Comparison of ENCODE assay signal across 18 cellular contexts in the genomic region with DNA sequence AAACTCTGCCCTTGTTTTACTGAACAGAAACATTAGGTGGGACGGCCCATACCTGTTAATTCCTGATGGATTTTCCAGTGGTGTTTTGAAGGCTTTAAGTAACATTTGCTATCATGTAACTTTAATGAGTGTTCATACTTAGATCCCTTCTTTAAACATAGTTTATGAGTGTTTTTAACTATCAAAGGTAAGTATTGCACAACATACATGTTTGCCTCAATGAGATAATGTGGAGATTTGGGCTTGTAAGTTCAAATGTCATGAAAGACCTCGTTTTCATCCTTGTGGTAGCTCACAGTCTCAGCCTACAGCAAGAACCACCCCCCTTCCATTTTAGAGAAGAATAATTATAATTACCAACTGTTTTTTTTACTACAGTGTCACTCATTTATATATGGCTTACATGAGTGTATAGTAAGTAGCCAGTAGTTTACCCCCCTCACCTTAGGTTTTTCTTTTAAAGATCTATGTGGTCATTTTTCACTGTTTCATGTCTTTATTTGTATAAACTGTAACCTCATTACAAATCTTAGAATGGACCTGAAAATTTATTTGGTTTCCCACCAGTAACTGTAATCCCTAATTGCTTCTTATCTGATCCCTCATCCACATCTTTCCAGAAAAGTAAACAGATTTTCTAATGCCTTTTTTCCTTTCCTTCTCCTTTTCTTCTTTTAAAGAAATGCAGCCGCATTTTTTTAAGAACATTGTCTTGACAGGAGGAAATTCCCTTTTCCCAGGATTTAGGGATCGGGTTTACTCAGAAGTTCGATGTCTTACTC. TPM values are rescaled to one million over a fixed set of nuclear protein-coding genes. Genes with fewer than 3 reads are reported as not detected.
A peak's percentile ranks its signal among the peaks of the same experiment; 100 is the strongest.
DNase-seq lines count a peak whose midpoint lies in the region; ATAC-seq and TF ChIP-seq lines count a peak whose summit lies in the region.
"Had no signal": no experiment of that assay in that cellular context is flagged by ENCODE, and none has a peak within 500 bp of the region (broad histone marks: within the 10 kb centered on the region; RNA-seq: fewer than 3 reads in every experiment).

No MANE protein-coding gene starts in this region.

- peak overlapping the region; percentile 3 for H3K27ac Mint-ChIP-seq in activated T-cell treated with anti-CD3 and anti-CD28 coated beads, Interleukin-2, amount 50 U/mL, for 24 hours
- no peak overlapping the region for H3K27ac Mint-ChIP-seq in activated T-cell treated with anti-CD3 and anti-CD28 coated beads, Interleukin-2, amount 50 U/mL, for 72 hours
- H3K27ac Mint-ChIP-seq: H9 had no signal

- H3K4me3 Mint-ChIP-seq in activated T-cell treated with anti-CD3 and anti-CD28 coated beads, Interleukin-2, amount 50 U/mL, for 24 hours = no peak overlapping the region
- no peak overlapping the region for H3K4me3 Mint-ChIP-seq in activated T-cell treated with anti-CD3 and anti-CD28 coated beads, Interleukin-2, amount 50 U/mL, for 72 hours
- H3K4me3 Mint-ChIP-seq: CD14-positive monocyte; CD4-positive, alpha-beta memory T cell; H9 had no signal

- intact Hi-C loops in IMR-90 (cut with micrococcal nuclease) = loop anchor here (5.0 kb wide), 1 partner anchor 162 kb away; no protein-coding TSS in a partner anchor
- intact Hi-C loops in right lobe of liver (cut with DNase I) = no loop called here

- H4K8ac ChIP-seq in IMR-90 (ENCODE audit: low read depth in 2 of 2, low read length in 2 of 2) = no peak overlapping the region

- H3K4me1 Mint-ChIP-seq in activated T-cell treated with anti-CD3 and anti-CD28 coated beads, Interleukin-2, amount 50 U/mL, for 24 hours (ENCODE audit: low read depth) = peaks cover 3% of the 10 kb centered on the region
- peaks cover 2% of the 10 kb centered on the region for H3K4me1 Mint-ChIP-seq in activated T-cell treated with anti-CD3 and anti-CD28 coated beads, Interleukin-2, amount 50 U/mL, for 72 hours (ENCODE audit: low read depth)
- H3K4me1 Mint-ChIP-seq: H9 had no signal

- H3K36me3 Mint-ChIP-seq in activated T-cell treated with anti-CD3 and anti-CD28 coated beads, Interleukin-2, amount 50 U/mL, for 24 hours (ENCODE audit: low read depth) = peaks cover 79% of the 10 kb centered on the region
- peaks cover 0 to 17% of the 10 kb centered on the region in 2 donors for H3K36me3 Mint-ChIP-seq in activated T-cell treated with anti-CD3 and anti-CD28 coated beads, Interleukin-2, amount 50 U/mL, for 72 hours (ENCODE audit: insufficient read depth in 2 of 2)

- H3K79me2 ChIP-seq in hepatocyte = no peaks in the 10 kb centered on the region

- no peak overlapping the region for H3K56ac ChIP-seq in IMR-90 (ENCODE audit: extremely low read depth, insufficient read depth, low read length)

- no peak overlapping the region for H4K91ac ChIP-seq in IMR-90 (ENCODE audit: insufficient read depth, low read depth, low read length)

- CTCF ChIA-PET in IMR-90 (lab: Yijun Ruan, JAX) = interaction anchor here (1.4 kb wide), 1 partner anchor 15 kb away, joined by 4 read pairs; no protein-coding TSS in a partner anchor

- no peak overlapping the region for H2BK15ac ChIP-seq in IMR-90 (ENCODE audit: low read depth, low read length)

- no peak overlapping the region for H3K27ac ChIP-seq in IMR-90 (ENCODE audit: insufficient read depth, low read length)
- H3K27ac ChIP-seq in hepatocyte = no peak overlapping the region
- H3K27ac ChIP-seq in right lobe of liver = peak overlapping the region in 1 of 3 donors; percentile 35
- H3K27ac ChIP-seq: 22Rv1, A549, BLaER1, KMS-11 had no signal

- H3K4me1 ChIP-seq in IMR-90 (ENCODE audit: control insufficient read depth, insufficient read depth, low read length) (no peaks in the 10 kb centered on the region), hepatocyte (ENCODE audit: insufficient read depth) (peaks cover 10% of the 10 kb centered on the region), right lobe of liver (peaks cover 0 to 46% (median 10%) of the 10 kb centered on the region in 4 donors)
- H3K4me1 ChIP-seq: A549 had no signal

- H3K23ac ChIP-seq in IMR-90 (ENCODE audit: low read depth, low read length) = no peak overlapping the region

- H3K4me3 ChIP-seq in IMR-90 (ENCODE audit: insufficient read depth, low read depth, low read length) (no peak overlapping the region), hepatocyte (no peak overlapping the region), right lobe of liver (no peak overlapping the region)
- H3K4me3 ChIP-seq: A549, BLaER1 had no signal

- H2BK5ac ChIP-seq in IMR-90 (ENCODE audit: low read depth, low read length, poor library complexity, severe bottlenecking) = no peak overlapping the region

- H3K27me3 Mint-ChIP-seq in activated T-cell treated with anti-CD3 and anti-CD28 coated beads, Interleukin-2, amount 50 U/mL, for 24 hours = no peaks in the 10 kb centered on the region
- no peaks in the 10 kb centered on the region for H3K27me3 Mint-ChIP-seq in activated T-cell treated with anti-CD3 and anti-CD28 coated beads, Interleukin-2, amount 50 U/mL, for 72 hours (ENCODE audit: low read depth)
- H3K27me3 Mint-ChIP-seq: CD4-positive, alpha-beta memory T cell had no signal

- no TSS peak for BruUV-seq in IMR-90 (replicated peaks; lab: Mats Ljungman, UMichigan)

- H2AK9ac ChIP-seq in IMR-90 (replicated peaks; ENCODE audit: low read depth, low read length, poor library complexity) = no peak overlapping the region

- in situ Hi-C loops in IMR-90 (cut with MboI; ENCODE audit: low sequenced_read_pairs) = no loop called here

- H3K79me1 ChIP-seq in IMR-90 (ENCODE audit: low read depth in 1 of 2, low read length in 2 of 2) = no peaks in the 10 kb centered on the region

- H3K4ac ChIP-seq in IMR-90 (ENCODE audit: low read depth, low read length) = no peak overlapping the region

- no peaks in the 10 kb centered on the region for H4K20me1 ChIP-seq in IMR-90 (ENCODE audit: insufficient read depth, low read length)
- no peaks in the 10 kb centered on the region for H4K20me1 ChIP-seq in hepatocyte (ENCODE audit: insufficient read depth, poor library complexity, severe bottlenecking)
- H4K20me1 ChIP-seq: BLaER1 had no signal

- no peak overlapping the region for H2BK20ac ChIP-seq in IMR-90 (ENCODE audit: low read depth, low read length)

- no peak overlapping the region for H3K9ac ChIP-seq in IMR-90 (ENCODE audit: low read depth, low read length)
- H3K9ac ChIP-seq: BLaER1, KMS-11 had no signal

- 0 out of 2 replicates have a peak, but pooled peaks cover 4% of the 10 kb centered on the region for H3K9me1 ChIP-seq in IMR-90 (ENCODE audit: insufficient read depth, low read length)

- dilution Hi-C loops in IMR-90 (cut with HindIII; ENCODE audit: low sequenced_read_pairs, unreplicated experiment) = no loop called here

- H3K4me2 ChIP-seq in IMR-90 (ENCODE audit: low read depth, low read length) (no peak overlapping the region), hepatocyte (peak overlapping the region; percentile 11)
- H3K4me2 ChIP-seq: A549, BLaER1, KMS-11 had no signal

- H2AFZ ChIP-seq in IMR-90 (replicated peaks; ENCODE audit: low read length, poor library complexity) = no peak overlapping the region
- H2AFZ ChIP-seq in hepatocyte = no peak overlapping the region

- DNase-seq in activated T-cell treated with anti-CD3 and anti-CD28 coated beads, Interleukin-2, amount 50 U/mL, for 24 hours = no peak
- DNase-seq in activated T-cell treated with anti-CD3 and anti-CD28 coated beads, Interleukin-2, amount 50 U/mL, for 72 hours = no peak
- DNase-seq in IMR-90 (no peak), hepatocyte (ENCODE audit: low spot score) (no peak), right lobe of liver (no peak)
- DNase-seq: Calu3; CD4-positive, alpha-beta memory T cell; DMS79 treated with DMSO at 0.1 percent for 48 hours; GF-D8; H9 had no signal

- H3K9me3 ChIP-seq in IMR-90 (ENCODE audit: control insufficient read depth, insufficient read depth, low read length) = no peaks in the 10 kb centered on the region
- H3K9me3 ChIP-seq in hepatocyte (ENCODE audit: low read depth) = no peaks in the 10 kb centered on the region
- H3K9me3 ChIP-seq in right lobe of liver = no peaks in the 10 kb centered on the region
- H3K9me3 ChIP-seq: A549, BLaER1 had no signal

- POLR2A ChIA-PET in IMR-90 (lab: Charles Lee; ENCODE audit: unreplicated experiment) = no interaction called here

- no peak for TF ChIP-seq RAD21 in IMR-90 (IDR thresholded peaks at IDR 0.05; ENCODE audit: low read length)

- H4K5ac ChIP-seq in IMR-90 (ENCODE audit: low read depth, low read length) = no peak overlapping the region

- no peak overlapping the region for H2BK120ac ChIP-seq in IMR-90 (ENCODE audit: low read depth, low read length)

- no peaks in the 10 kb centered on the region for H3K9me2 ChIP-seq in hepatocyte (replicated peaks; ENCODE audit: insufficient read depth)

- no peaks in the 10 kb centered on the region for H3K27me3 ChIP-seq in IMR-90 (ENCODE audit: control insufficient read depth, insufficient read depth, low read length)
- H3K27me3 ChIP-seq in hepatocyte = no peaks in the 10 kb centered on the region
- H3K27me3 ChIP-seq in right lobe of liver = no peaks in the 10 kb centered on the region
- H3K27me3 ChIP-seq: BLaER1 had no signal

- no peak for TF ChIP-seq POLR2A in IMR-90 (IDR thresholded peaks at IDR 0.05; ENCODE audit: low read depth, low read length)
- TF ChIP-seq POLR2A in right lobe of liver (IDR thresholded peaks at IDR 0.05) = no peak

- no peak overlapping the region for H3K14ac ChIP-seq in IMR-90 (replicated peaks; ENCODE audit: low read depth, low read length)

- H3K36me3 ChIP-seq in IMR-90 (ENCODE audit: control insufficient read depth, insufficient read depth, low read length) (peaks cover 15% of the 10 kb centered on the region), hepatocyte (replicated peaks; ENCODE audit: insufficient read depth, low read depth) (no peaks in the 10 kb centered on the region), right lobe of liver (peaks cover 0 to 18% (median 0%) of the 10 kb centered on the region in 4 donors)

- ATAC-seq in activated T-cell treated with anti-CD3 and anti-CD28 coated beads, Interleukin-2, amount 50 U/mL, for 72 hours (replicated peaks in 1 of 2) = no peak
- ATAC-seq in IMR-90 (ENCODE audit: low read depth) (no peak), right lobe of liver (peak in 3 of 4 donors; percentile 11 to 45 (median 41)), GM21515 (IDR thresholded peaks at IDR 0.05; ENCODE audit: unreplicated experiment) (no peak), HG03280 (IDR thresholded peaks at IDR 0.05; ENCODE audit: unreplicated experiment) (no peak), HG02642 (IDR thresholded peaks at IDR 0.05; ENCODE audit: poor library complexity, unreplicated experiment) (no peak)
- ATAC-seq: A549 had no signal

- TF ChIP-seq CTCF in IMR-90 (conservative IDR thresholded peaks at IDR 0.05; ENCODE audit: low read depth, low read length) (no peak), hepatocyte (IDR thresholded peaks at IDR 0.05; ENCODE audit: poor library complexity) (no peak), right lobe of liver (IDR thresholded peaks at IDR 0.05) (no peak)

- no CpG with 5 or more reads among the region's 5 CpGs for WGBS in IMR-90 (ENCODE audit: extremely low coverage in 2 of 2, insufficient read length in 1 of 2), 2 experiments
- WGBS in hepatocyte (ENCODE audit: low lambda C conversion rate, missing lambda C conversion rate) = 55% methylated on average over 5 of the region's 5 CpGs
- 81% methylated on average over 5 of the region's 5 CpGs for WGBS in right lobe of liver (ENCODE audit: insufficient coverage, low coverage, low lambda C conversion rate, missing lambda C conversion rate)

- H3K9me3 Mint-ChIP-seq in activated T-cell treated with anti-CD3 and anti-CD28 coated beads, Interleukin-2, amount 50 U/mL, for 24 hours = no peaks in the 10 kb centered on the region
- H3K9me3 Mint-ChIP-seq in activated T-cell treated with anti-CD3 and anti-CD28 coated beads, Interleukin-2, amount 50 U/mL, for 72 hours = no peaks in the 10 kb centered on the region
- H3K9me3 Mint-ChIP-seq: CD14-positive monocyte; CD4-positive, alpha-beta memory T cell; H9 had no signal

- H3K18ac ChIP-seq in IMR-90 (ENCODE audit: low read depth, low read length) = no peak overlapping the region

- H2AK5ac ChIP-seq in IMR-90 (ENCODE audit: low read depth, low read length) = no peak overlapping the region

RNA-seq across cellular contexts. Expression of gene ACTR6, which starts 18.9 kb away (rescaled TPM):
- total RNA-seq in activated T-cell treated with anti-CD3 and anti-CD28 coated beads, Interleukin-2, amount 50 U/mL, for 72 hours = 10 to 100 TPM; 32.7 to 37.1 TPM
- total RNA-seq in IMR-90 (2012; rRNA removed) (10.2 and 20.6 TPM in 2 replicates), hepatocyte (21.4 and 38.0 TPM in 2 replicates), right lobe of liver (10 to 100 TPM in 4 of 6 experiments, 1 to 10 TPM in 2; 5.7 to 16.0 (median 13.1) TPM)
- polyA plus RNA-seq in IMR-90 (2012; rRNA removed) (9.7 and 14.5 TPM in 2 replicates), hepatocyte (18.0 and 20.4 TPM in 2 replicates)
- polyA plus RNA-seq in IMR-90 (2012; cell fraction: cytosol; rRNA removed) = 0.64 and 0.84 TPM in 2 replicates
- polyA plus RNA-seq in IMR-90 (2012; cell fraction: nucleus; rRNA removed; ENCODE audit: low replicate concordance) = 0.22 and 5.4 TPM in 2 replicates

RNA-seq across cellular contexts. Expression of gene DEPDC4, which starts 47.4 kb away (rescaled TPM):
- total RNA-seq in activated T-cell treated with anti-CD3 and anti-CD28 coated beads, Interleukin-2, amount 50 U/mL, for 72 hours = 1 to 10 TPM; 3.8 to 4.1 TPM
- 0.72 and 7.5 TPM in 2 replicates for total RNA-seq in IMR-90 (2012; rRNA removed)
- polyA plus RNA-seq in IMR-90 (2012; rRNA removed) = 0.39 and 0.79 TPM in 2 replicates
- 0.08 and 4.5 TPM in 2 replicates for polyA plus RNA-seq in IMR-90 (2012; cell fraction: cytosol; rRNA removed)
- 3.2 TPM in 1 of 2 replicates, not detected in the other for polyA plus RNA-seq in IMR-90 (2012; cell fraction: nucleus; rRNA removed; ENCODE audit: low replicate concordance)
- total RNA-seq in hepatocyte = 1.3 and 4.8 TPM in 2 replicates
- 0.69 and 3.3 TPM in 2 replicates for polyA plus RNA-seq in hepatocyte
- 1 to 10 TPM in 4 of 6 experiments, under 1 TPM in 2; 0.37 to 2.0 (median 1.4) TPM for total RNA-seq in right lobe of liver

RNA-seq across cellular contexts. Expression of gene SCYL2, which starts 47.5 kb away (rescaled TPM):
- total RNA-seq in activated T-cell treated with anti-CD3 and anti-CD28 coated beads, Interleukin-2, amount 50 U/mL, for 72 hours = 10 to 100 TPM; 36.0 to 51.3 TPM
- total RNA-seq in IMR-90 (2012; rRNA removed) (52.0 and 67.2 TPM in 2 replicates), hepatocyte (55.0 and 74.5 TPM in 2 replicates), right lobe of liver (10 to 100 TPM; 17.9 to 34.1 (median 28.0) TPM)
- polyA plus RNA-seq in IMR-90 (2012; rRNA removed) (13.3 and 15.3 TPM in 2 replicates), hepatocyte (17.2 and 18.0 TPM in 2 replicates)
- 3.8 and 4.3 TPM in 2 replicates for polyA plus RNA-seq in IMR-90 (2012; cell fraction: cytosol; rRNA removed)
- polyA plus RNA-seq in IMR-90 (2012; cell fraction: nucleus; rRNA removed; ENCODE audit: low replicate concordance) = 2.4 and 21.2 TPM in 2 replicates

Comparison
In these comparisons a context has a peak if more than half of its experiments do, and no peak if none do; other contexts are left out.
1. ATAC-seq: peak in right lobe of liver (3 of 4); none in activated T-cell treated with anti-CD3 and anti-CD28 coated beads, Interleukin-2, amount 50 U/mL, for 72 hours (0 of 2), IMR-90 (single experiment), GM21515 (single experiment), HG03280 (single experiment) and HG02642 (single experiment).